10 cellular contexts compared by ENCODE assay signal in genomic region chr1:227895828-227896685, GRCh38. TPM values are rescaled to one million over a fixed set of nuclear protein-coding genes. Genes with fewer than 3 reads are reported as not detected.
DNase-seq lines count a peak whose midpoint lies in the region; ATAC-seq and TF ChIP-seq lines count a peak whose summit lies in the region.
"Had no signal": no experiment of that assay in that cellular context is flagged by ENCODE, and none has a peak within 500 bp of the region (broad histone marks: within the 10 kb centered on the region; RNA-seq: fewer than 3 reads in every experiment).

No MANE protein-coding gene starts in this region.

- no peak for TF ChIP-seq CTCF in heart left ventricle (IDR thresholded peaks at IDR 0.05)
- TF ChIP-seq CTCF in ovary (IDR thresholded peaks at IDR 0.05) = no peak
- no peak for TF ChIP-seq CTCF in GM20000 (IDR thresholded peaks at IDR 0.05; ENCODE audit: extremely low read depth, missing control alignments)

- H3K4me3 ChIP-seq in heart left ventricle (no peak overlapping the region), ovary (no peak overlapping the region)
- H3K4me3 ChIP-seq: SK-N-MC had no signal

- no peaks in the 10 kb centered on the region for H3K27me3 ChIP-seq in heart left ventricle
- no peaks in the 10 kb centered on the region for H3K27me3 ChIP-seq in ovary

- H3K9me3 ChIP-seq in heart left ventricle = no peaks in the 10 kb centered on the region
- H3K9me3 ChIP-seq in ovary = no peaks in the 10 kb centered on the region

- H3K36me3 ChIP-seq in heart left ventricle (no peaks in the 10 kb centered on the region), ovary (no peaks in the 10 kb centered on the region)

- 66 to 75% (median 69%) methylated on average over 15 to 24 of the region's 24 CpGs for WGBS in heart left ventricle, 4 donors
- 66 to 78% (median 71%) methylated on average over 22 to 24 of the region's 24 CpGs for WGBS in ovary, 3 donors

- intact Hi-C loops in heart left ventricle (cut with DNase I) = no loop called here
- intact Hi-C loops in ovary (cut with DNase I) = no loop called here

- H3K27ac ChIP-seq in heart left ventricle = peak overlapping the region in 3 of 12 donors; percentile 1 to 39 (median 17)
- no peak overlapping the region for H3K27ac ChIP-seq in ovary
- H3K27ac ChIP-seq: SK-N-MC had no signal

- ATAC-seq in heart left ventricle = peak in 3 of 4 donors; percentile 32 to 51 (median 33)
- no peak for ATAC-seq in HG02623 (IDR thresholded peaks at IDR 0.05; ENCODE audit: unreplicated experiment)
- no peak for ATAC-seq in GM21576 (IDR thresholded peaks at IDR 0.05; ENCODE audit: unreplicated experiment)
- ATAC-seq in GM21390 (IDR thresholded peaks at IDR 0.05; ENCODE audit: unreplicated experiment) = no peak

- TF ChIP-seq EP300 in ovary (IDR thresholded peaks at IDR 0.05) = no peak

- no peak for TF ChIP-seq POLR2A in heart left ventricle (IDR thresholded peaks at IDR 0.05)
- no peak for TF ChIP-seq POLR2A in ovary (IDR thresholded peaks at IDR 0.05)

- DNase-seq in EH (ENCODE audit: low read depth) (peak; percentile 59), heart left ventricle (peak in 4 of 5 donors; percentile 8 to 57 (median 28)), ovary (peak; percentile 11 to 50 (median 14)), GM20000 (ENCODE audit: low spot score) (no peak)
- DNase-seq in activated CD8-positive, alpha-beta memory T cell treated with anti-CD3 and anti-CD28 coated beads for 24 hours = peak; percentile 45
- DNase-seq: DND-41 had no signal

- peaks cover 0 to 7% (median 0%) of the 10 kb centered on the region in 12 donors for H3K4me1 ChIP-seq in heart left ventricle
- H3K4me1 ChIP-seq in ovary (ENCODE audit: insufficient read depth) = no peaks in the 10 kb centered on the region

RNA-seq across cellular contexts. Expression of gene WNT9A, which starts 51.7 kb away (rescaled TPM):
- 10 to 100 TPM in 4 of 9 donors, 1 to 10 TPM in 4, under 1 TPM in 1; 0.54 to 29.8 (median 2.5) TPM for total RNA-seq in heart left ventricle
- 1 to 10 TPM in 1 of 2 donors, under 1 TPM in 1; 0.54 to 1.3 TPM for polyA plus RNA-seq in heart left ventricle
- 10 to 100 TPM in 3 of 7 donors, 1 to 10 TPM in 4; 3.9 to 15.9 (median 9.8) TPM for total RNA-seq in ovary
- polyA plus RNA-seq in ovary = 10 to 100 TPM in 1 of 2 donors, 1 to 10 TPM in 1; 1.1 to 10.8 TPM

Comparison
In these comparisons a context has a peak if more than half of its experiments do, and no peak if none do; other contexts are left out.
1. ATAC-seq: peak in heart left ventricle (3 of 4); none in HG02623 (single experiment), GM21576 (single experiment) and GM21390 (single experiment).